Comparison of ENCODE assay signal across 28 cellular contexts in the genomic region with DNA sequence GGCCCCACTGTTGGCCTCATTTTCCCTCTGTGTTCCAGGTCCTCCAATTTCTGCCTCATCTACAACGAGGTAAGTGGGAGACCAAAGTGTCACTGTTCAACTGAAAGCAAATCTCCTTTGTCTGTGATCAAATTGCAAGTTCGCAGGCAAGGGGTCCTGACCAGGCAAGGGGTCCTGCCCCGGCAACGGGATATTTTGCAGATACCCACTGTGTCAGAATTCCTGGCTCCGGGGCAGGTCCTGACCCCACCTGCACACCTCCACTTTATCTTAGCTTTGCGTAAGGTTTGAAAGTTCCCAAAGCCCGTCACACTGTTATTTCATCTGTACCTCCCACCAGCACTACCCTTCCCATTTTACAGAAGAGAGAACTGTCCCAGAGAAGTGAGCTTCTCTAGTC. TPM values are rescaled to one million over a fixed set of nuclear protein-coding genes. Genes with fewer than 3 reads are reported as not detected.
DNase-seq lines count a peak whose midpoint lies in the region; ATAC-seq, FAIRE-seq and TF ChIP-seq lines count a peak whose summit lies in the region.
"Had no signal": no experiment of that assay in that cellular context is flagged by ENCODE, and none has a peak within 500 bp of the region (broad histone marks: within the 10 kb centered on the region; RNA-seq: fewer than 3 reads in every experiment).

No MANE protein-coding gene starts in this region.

- peak overlapping the region; percentile 23 to 61 for H3K18ac ChIP-seq in mesenchymal stem cell (ENCODE audit: low read depth in 1 of 2, low read length in 2 of 2)

- no peak overlapping the region for H3K4me3 Mint-ChIP-seq in stimulated activated effector memory CD8-positive, alpha-beta T cell treated with anti-CD3 and anti-CD28 coated beads, Interleukin-12 subunit alpha, Interleukin-12 subunit beta, amount 100 ng/mL, for 72 hours
- H3K4me3 Mint-ChIP-seq: CD4-positive, alpha-beta memory T cell had no signal

- peak overlapping the region in 1 of 2 experiments; percentile 66 for H3K4ac ChIP-seq in mesenchymal stem cell (ENCODE audit: low read depth in 1 of 2, low read length in 2 of 2)

- CTCF ChIA-PET in A549 (lab: Yijun Ruan, JAX) = interaction anchor here (0.7 to 1.6 kb wide), 3 partner anchors 30 to 105 kb away, joined by 3 to 5 read pairs (median 3); no protein-coding TSS in a partner anchor

- H3K23ac ChIP-seq in mesenchymal stem cell (ENCODE audit: low read length in 2 of 2) = peak overlapping the region in 1 of 2 experiments; percentile 11

- no peaks in the 10 kb centered on the region for H3K36me3 Mint-ChIP-seq in stimulated activated effector memory CD8-positive, alpha-beta T cell treated with anti-CD3 and anti-CD28 coated beads, Interleukin-12 subunit alpha, Interleukin-12 subunit beta, amount 100 ng/mL, for 72 hours
- H3K36me3 Mint-ChIP-seq: activated naive CD4-positive, alpha-beta T cell treated with anti-CD3 and anti-CD28 coated beads, Interleukin-2, amount 50 U/mL, for 72 hours; CD4-positive, alpha-beta memory T cell had no signal

- H3K27ac ChIP-seq in A549 = peak overlapping the region; percentile 80 to 99; a peak in 5 of 6 replicates
- peak overlapping the region; percentile 97; the same call in 1 of the 2 replicates for H3K27ac ChIP-seq in SJSA1
- H3K27ac ChIP-seq in mesenchymal stem cell (ENCODE audit: low read length, poor library complexity, severe bottlenecking) = peak overlapping the region; percentile 4

- no peak for TF ChIP-seq POLR2A in A549 (IDR thresholded peaks at IDR 0.05; ENCODE audit: low read length)

- DNase-seq in A549 (ENCODE audit: low read depth in 1 of 2, low spot score in 1 of 2) (no peak), SJSA1 (ENCODE audit: low read depth in 1 of 2, low spot score in 2 of 2) (no peak), mesenchymal stem cell (no peak), posterior vena cava (ENCODE audit: low spot score) (peak; percentile 16), NCI-H226 (no peak), NCI-H1105 treated with DMSO at 0.1 percent for 48 hours (lab: John Stamatoyannopoulos, UW) (no peak)
- no peak for DNase-seq in stimulated activated effector memory CD8-positive, alpha-beta T cell treated with anti-CD3 and anti-CD28 coated beads, Interleukin-12 subunit alpha, Interleukin-12 subunit beta, amount 100 ng/mL, for 72 hours (ENCODE audit: low spot score in 2 of 2)
- DNase-seq: activated CD4-positive, alpha-beta T cell treated with anti-CD3 and anti-CD28 coated beads, Interleukin-2, amount 50 U/mL, for 48 hours; AML-193; caudate nucleus; CD4-positive, alpha-beta memory T cell; cortex of kidney; esophagus squamous epithelium; hippocampal formation; NCI-H1105; NCI-H2029 treated with DMSO at 0.1 percent for 48 hours; NCI-H446; RPMI8226; stimulated activated CD4-positive, alpha-beta T cell treated with anti-CD3 and anti-CD28 coated beads, Interleukin-4, amount 100 ng/mL, for 24 hours; stimulated activated naive CD4-positive, alpha-beta T cell; T-helper 1 cell had no signal

- peak overlapping the region; percentile 24 for H4K91ac ChIP-seq in mesenchymal stem cell (ENCODE audit: low read length)

- no peak overlapping the region for H3K14ac ChIP-seq in mesenchymal stem cell (ENCODE audit: low read length in 2 of 2)

- H3K9me3 ChIP-seq in A549 (no peaks in the 10 kb centered on the region), SJSA1 (replicated peaks) (no peaks in the 10 kb centered on the region), mesenchymal stem cell (ENCODE audit: control insufficient read depth, low read length) (no peaks in the 10 kb centered on the region)
- H3K9me3 ChIP-seq: esophagus squamous epithelium, gastroesophageal sphincter, prostate gland had no signal

- POLR2A ChIA-PET in A549 (lab: Yijun Ruan, JAX) = no interaction called here

- no peak for FAIRE-seq in A549 (lab: Jason Lieb, UNC)
- FAIRE-seq: A204.1 had no signal

- H3K4me3 ChIP-seq in A549 = no peak overlapping the region
- no peak overlapping the region for H3K4me3 ChIP-seq in SJSA1
- H3K4me3 ChIP-seq in mesenchymal stem cell (ENCODE audit: insufficient read depth in 1 of 2, low read depth in 1 of 2, low read length in 2 of 2) = no peak overlapping the region
- H3K4me3 ChIP-seq: esophagus squamous epithelium, gastroesophageal sphincter, prostate gland had no signal

- no peaks in the 10 kb centered on the region for H3K79me1 ChIP-seq in mesenchymal stem cell (replicated peaks; ENCODE audit: low read length, poor library complexity, severe bottlenecking)

- H2AK5ac ChIP-seq in mesenchymal stem cell (ENCODE audit: low read length, severe bottlenecking) = peak overlapping the region; percentile 46

- peak overlapping the region; percentile 82 for H3K9ac ChIP-seq in mesenchymal stem cell (ENCODE audit: low read length)

- H2BK120ac ChIP-seq in mesenchymal stem cell (ENCODE audit: low read depth, low read length) = peak overlapping the region; percentile 12

- H2BK5ac ChIP-seq in mesenchymal stem cell (ENCODE audit: low read depth, low read length, poor library complexity, severe bottlenecking) = no peak overlapping the region

- TF ChIP-seq RAD21 in A549 (conservative IDR thresholded peaks at IDR 0.05 in 1 of 2, IDR thresholded peaks at IDR 0.05 in 1 of 2) = no peak

- H2BK15ac ChIP-seq in mesenchymal stem cell (ENCODE audit: low read depth, poor library complexity, severe bottlenecking) = peak overlapping the region; percentile 4

- TF ChIP-seq EP300 in A549 (IDR thresholded peaks at IDR 0.05) = no peak

- H2BK12ac ChIP-seq in mesenchymal stem cell (ENCODE audit: low read length in 2 of 2) = peak overlapping the region; percentile 51 to 88

- H3K4me1 Mint-ChIP-seq in stimulated activated effector memory CD8-positive, alpha-beta T cell treated with anti-CD3 and anti-CD28 coated beads, Interleukin-12 subunit alpha, Interleukin-12 subunit beta, amount 100 ng/mL, for 72 hours = peaks cover 17% of the 10 kb centered on the region

- H3K27me3 ChIP-seq in SJSA1 (replicated peaks) (no peaks in the 10 kb centered on the region), mesenchymal stem cell (ENCODE audit: control insufficient read depth in 1 of 2, insufficient read depth in 1 of 2, low read length in 2 of 2) (no peaks in the 10 kb centered on the region)
- H3K27me3 ChIP-seq: esophagus squamous epithelium, gastroesophageal sphincter had no signal

- intact Hi-C loops in posterior vena cava (cut with DNase I) = loop anchor here (5.0 to 10.0 kb wide), 2 partner anchors 54 to 56 kb away; no protein-coding TSS in a partner anchor

- H3K27ac Mint-ChIP-seq in stimulated activated effector memory CD8-positive, alpha-beta T cell treated with anti-CD3 and anti-CD28 coated beads, Interleukin-12 subunit alpha, Interleukin-12 subunit beta, amount 100 ng/mL, for 72 hours = no peak overlapping the region
- H3K27ac Mint-ChIP-seq: activated naive CD4-positive, alpha-beta T cell treated with anti-CD3 and anti-CD28 coated beads, Interleukin-2, amount 50 U/mL, for 72 hours had no signal

- WGBS in A549 (ENCODE audit: missing lambda C conversion rate) = 96% methylated on average over 7 of the region's 7 CpGs
- 96% methylated on average over 6 of the region's 7 CpGs for WGBS in mesenchymal stem cell

- H3K4me1 ChIP-seq in A549 (peaks cover 58% of the 10 kb centered on the region), SJSA1 (replicated peaks) (peaks cover 61% of the 10 kb centered on the region), mesenchymal stem cell (ENCODE audit: control insufficient read depth, insufficient read depth, low read depth, low read length) (peaks cover 32% of the 10 kb centered on the region)

- no peaks in the 10 kb centered on the region for H3K36me3 ChIP-seq in SJSA1
- H3K36me3 ChIP-seq in mesenchymal stem cell (ENCODE audit: control insufficient read depth in 1 of 2, insufficient read depth in 2 of 2, low read depth in 1 of 2, low read length in 2 of 2) = no peaks in the 10 kb centered on the region
- H3K36me3 ChIP-seq: esophagus squamous epithelium, gastroesophageal sphincter, prostate gland had no signal

- TF ChIP-seq CTCF in A549 (IDR thresholded peaks at IDR 0.05) = no peak

- ATAC-seq in A549 (no peak), GM21360 (IDR thresholded peaks at IDR 0.05; ENCODE audit: unreplicated experiment) (no peak)
- no peak for ATAC-seq in stimulated activated effector memory CD8-positive, alpha-beta T cell treated with anti-CD3 and anti-CD28 coated beads, Interleukin-12 subunit alpha, Interleukin-12 subunit beta, amount 100 ng/mL, for 72 hours
- ATAC-seq: activated naive CD4-positive, alpha-beta T cell treated with anti-CD3 and anti-CD28 coated beads, Interleukin-2, amount 50 U/mL, for 72 hours; gastroesophageal sphincter; left lobe of liver; sciatic nerve had no signal

- H2AFZ ChIP-seq in mesenchymal stem cell (ENCODE audit: low read depth, low read length) = no peak overlapping the region

- H3K4me2 ChIP-seq in A549 (no peak overlapping the region), mesenchymal stem cell (ENCODE audit: low read length, poor library complexity, severe bottlenecking) (no peak overlapping the region)

- H3K9me3 Mint-ChIP-seq in stimulated activated effector memory CD8-positive, alpha-beta T cell treated with anti-CD3 and anti-CD28 coated beads, Interleukin-12 subunit alpha, Interleukin-12 subunit beta, amount 100 ng/mL, for 72 hours = no peaks in the 10 kb centered on the region
- H3K9me3 Mint-ChIP-seq: activated naive CD4-positive, alpha-beta T cell treated with anti-CD3 and anti-CD28 coated beads, Interleukin-2, amount 50 U/mL, for 72 hours had no signal

- peak overlapping the region; percentile 2 for H4K8ac ChIP-seq in mesenchymal stem cell (ENCODE audit: low read length)

TF ChIP-seq in A549, 52 proteins besides CTCF, POLR2A, EP300 and RAD21 (continues in another document):
- no peak for TF ChIP-seq GATA3 (IDR thresholded peaks at IDR 0.05; ENCODE audit: borderline replicate concordance)
- TF ChIP-seq, protein P1, sequence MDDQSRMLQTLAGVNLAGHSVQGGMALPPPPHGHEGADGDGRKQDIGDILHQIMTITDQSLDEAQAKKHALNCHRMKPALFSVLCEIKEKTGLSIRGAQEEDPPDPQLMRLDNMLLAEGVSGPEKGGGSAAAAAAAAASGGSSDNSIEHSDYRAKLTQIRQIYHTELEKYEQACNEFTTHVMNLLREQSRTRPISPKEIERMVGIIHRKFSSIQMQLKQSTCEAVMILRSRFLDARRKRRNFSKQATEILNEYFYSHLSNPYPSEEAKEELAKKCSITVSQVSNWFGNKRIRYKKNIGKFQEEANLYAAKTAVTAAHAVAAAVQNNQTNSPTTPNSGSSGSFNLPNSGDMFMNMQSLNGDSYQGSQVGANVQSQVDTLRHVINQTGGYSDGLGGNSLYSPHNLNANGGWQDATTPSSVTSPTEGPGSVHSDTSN (IDR thresholded peaks at IDR 0.05) = no peak
- no peak for TF ChIP-seq RFX5 (IDR thresholded peaks at IDR 0.05)
- no peak for TF ChIP-seq FOXS1 (CRISPR knock-in tag; IDR thresholded peaks at IDR 0.05)

RNA-seq across cellular contexts. Expression of a gene that starts 32.1 kb away (rescaled TPM):
- polyA plus RNA-seq in A549 (2011; rRNA removed) (36.3 and 45.7 TPM in 2 replicates), A549 (2017; fragmentation: RNase III; extraction: RNeasy Plus Mini Kit Qiagen cat#74134 plus additional on column Dnase treatment) (35.1 to 42.4 TPM (median 37.5 TPM) in 3 replicates)
- polyA plus RNA-seq in A549 (2012; cell fraction: cytosol; rRNA removed) = 40.0 and 56.5 TPM in 2 replicates
- polyA plus RNA-seq in A549 (2012; cell fraction: nucleus; rRNA removed) = 84.0 and 105 TPM in 2 replicates
- 32.5 and 34.0 TPM in 2 replicates for polyA minus RNA-seq in A549 (2011; rRNA and poly(A)+ RNA removed)
- 43.8 and 68.9 TPM in 2 replicates for total RNA-seq in SJSA1 (2014; rRNA removed; shearing (Covaris generic))
- 111 TPM for polyA plus RNA-seq in mesenchymal stem cell (2013, experiment 1 of 2)
- polyA plus RNA-seq in mesenchymal stem cell (2013, experiment 2 of 2) = 109 TPM
- total RNA-seq in posterior vena cava = 10 to 100 TPM; 64.1 to 68.7 TPM

Comparison
In these comparisons a context has a peak if more than half of its experiments do, and no peak if none do; other contexts are left out.
1. H3K27ac ChIP-seq: peak in every context shown above with its lines; median percentile 97 in SJSA1; 90 in A549; 4 in mesenchymal stem cell.